Comparison of ENCODE assay signal across 3 cellular contexts in the genomic region with DNA sequence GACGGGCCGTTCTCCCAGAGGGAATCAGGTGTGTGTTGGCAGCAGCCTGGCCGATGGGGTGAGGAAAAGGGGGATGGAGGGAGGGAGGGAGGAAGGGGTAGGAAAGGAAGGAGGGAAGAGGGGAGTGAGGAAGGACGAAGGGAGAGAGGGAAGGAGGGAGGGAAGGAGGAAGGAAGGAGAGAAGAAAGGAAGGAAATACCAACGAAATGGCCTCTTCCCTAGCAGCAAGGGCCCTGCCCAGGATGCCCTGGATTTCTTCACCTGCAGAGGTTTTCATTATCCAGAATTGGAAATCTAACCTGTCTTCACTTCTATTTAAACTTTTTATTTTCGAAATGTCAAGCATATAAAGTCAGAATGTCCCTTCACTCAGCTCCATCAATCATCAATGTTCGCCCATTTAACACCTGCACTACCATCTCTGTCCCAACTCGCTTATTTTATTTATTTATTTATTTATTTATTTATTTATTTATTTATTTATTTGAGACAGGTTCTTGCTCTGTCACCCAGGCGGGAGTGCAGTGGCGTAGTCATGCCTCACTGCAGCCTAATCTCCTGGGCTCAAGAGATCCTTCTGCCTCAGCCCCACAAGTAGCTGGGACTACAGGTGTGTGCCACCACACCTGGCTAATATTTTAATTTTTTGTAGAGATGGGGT.
TF ChIP-seq lines count a peak whose summit lies in the region.

No MANE protein-coding gene starts in this region.

TF ChIP-seq in A549, 52 proteins besides CTCF, POLR2A, EP300 and RAD21:
- no peak for TF ChIP-seq SREBF2 (IDR thresholded peaks at IDR 0.05)
- peak; percentile 90 for TF ChIP-seq ZC3H11A (IDR thresholded peaks at IDR 0.05)

TF ChIP-seq in K562, 482 proteins besides CTCF, POLR2A, EP300 and RAD21:
- TF ChIP-seq ZFX (CRISPR knock-in tag; IDR thresholded peaks at IDR 0.05) (no peak), ZNF12 (CRISPR knock-in tag; IDR thresholded peaks at IDR 0.05) (no peak), PCBP2 (IDR thresholded peaks at IDR 0.05; ENCODE audit: low read depth, low read length, poor library complexity, severe bottlenecking) (peak; percentile 69), HNRNPK (IDR thresholded peaks at IDR 0.05; ENCODE audit: low read depth, low read length, poor library complexity, severe bottlenecking) (peak; percentile 50)

TF ChIP-seq in HepG2, 621 proteins besides CTCF, POLR2A, EP300 and RAD21:
- TF ChIP-seq, protein P1, sequence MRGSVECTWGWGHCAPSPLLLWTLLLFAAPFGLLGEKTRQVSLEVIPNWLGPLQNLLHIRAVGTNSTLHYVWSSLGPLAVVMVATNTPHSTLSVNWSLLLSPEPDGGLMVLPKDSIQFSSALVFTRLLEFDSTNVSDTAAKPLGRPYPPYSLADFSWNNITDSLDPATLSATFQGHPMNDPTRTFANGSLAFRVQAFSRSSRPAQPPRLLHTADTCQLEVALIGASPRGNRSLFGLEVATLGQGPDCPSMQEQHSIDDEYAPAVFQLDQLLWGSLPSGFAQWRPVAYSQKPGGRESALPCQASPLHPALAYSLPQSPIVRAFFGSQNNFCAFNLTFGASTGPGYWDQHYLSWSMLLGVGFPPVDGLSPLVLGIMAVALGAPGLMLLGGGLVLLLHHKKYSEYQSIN (CRISPR knock-in tag; IDR thresholded peaks at IDR 0.05; ENCODE audit: borderline replicate concordance): no peak
- TF ChIP-seq NBN (conservative IDR thresholded peaks at IDR 0.05) (no peak), ZNF850 (CRISPR knock-in tag; conservative IDR thresholded peaks at IDR 0.05) (no peak), ARNT (IDR thresholded peaks at IDR 0.05) (no peak), ZNF567 (CRISPR knock-in tag; IDR thresholded peaks at IDR 0.05; ENCODE audit: borderline replicate concordance) (no peak), HNRNPK (IDR thresholded peaks at IDR 0.05; ENCODE audit: low read depth, low read length, poor library complexity, severe bottlenecking) (peak; percentile 96), MEF2D (CRISPR knock-in tag; IDR thresholded peaks at IDR 0.05) (no peak), GATAD2A (CRISPR knock-in tag; IDR thresholded peaks at IDR 0.05) (no peak), PCBP2 (optimal IDR thresholded peaks at IDR 0.05; ENCODE audit: low read depth, low read length, poor library complexity, severe bottlenecking) (peak; percentile 87)
- TF ChIP-seq, protein P2, sequence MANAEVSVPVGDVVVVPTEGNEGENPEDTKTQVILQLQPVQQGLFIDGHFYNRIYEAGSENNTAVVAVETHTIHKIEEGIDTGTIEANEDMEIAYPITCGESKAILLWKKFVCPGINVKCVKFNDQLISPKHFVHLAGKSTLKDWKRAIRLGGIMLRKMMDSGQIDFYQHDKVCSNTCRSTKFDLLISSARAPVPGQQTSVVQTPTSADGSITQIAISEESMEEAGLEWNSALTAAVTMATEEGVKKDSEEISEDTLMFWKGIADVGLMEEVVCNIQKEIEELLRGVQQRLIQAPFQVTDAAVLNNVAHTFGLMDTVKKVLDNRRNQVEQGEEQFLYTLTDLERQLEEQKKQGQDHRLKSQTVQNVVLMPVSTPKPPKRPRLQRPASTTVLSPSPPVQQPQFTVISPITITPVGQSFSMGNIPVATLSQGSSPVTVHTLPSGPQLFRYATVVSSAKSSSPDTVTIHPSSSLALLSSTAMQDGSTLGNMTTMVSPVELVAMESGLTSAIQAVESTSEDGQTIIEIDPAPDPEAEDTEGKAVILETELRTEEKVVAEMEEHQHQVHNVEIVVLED (CRISPR knock-in tag; IDR thresholded peaks at IDR 0.05; ENCODE audit: borderline replicate concordance): no peak
